ENCODE assay signal across 19 cellular contexts in genomic region chr7:47231081-47231480, GRCh38.
DNase-seq lines count a peak whose midpoint lies in the region; ATAC-seq, FAIRE-seq and TF ChIP-seq lines count a peak whose summit lies in the region.
"Had no signal": no experiment of that assay in that cellular context is flagged by ENCODE, and none has a peak within 500 bp of the region (broad histone marks: within the 10 kb centered on the region; RNA-seq: fewer than 3 reads in every experiment).

No MANE protein-coding gene starts in this region.

- H3K4me1 Mint-ChIP-seq in mesothelial cell of epicardium, result peaks cover 2% of the 10 kb centered on the region
- H3K4me1 Mint-ChIP-seq: CD4-positive, CD25-positive, alpha-beta regulatory T cell; CD8-positive, alpha-beta memory T cell; GM23338 had no signal

- no peaks in the 10 kb centered on the region for H3K4me1 ChIP-seq in upper lobe of right lung

- H3K4me3 ChIP-seq in AG10803 (ENCODE audit: low read length) (no peak overlapping the region), bronchial epithelial cell (ENCODE audit: low read depth, low read length) (no peak overlapping the region), upper lobe of right lung (no peak overlapping the region)
- H3K4me3 ChIP-seq: GM23338 had no signal

- peak; percentile 28 for ATAC-seq in upper lobe of right lung
- ATAC-seq in GM18498 (IDR thresholded peaks at IDR 0.05; ENCODE audit: unreplicated experiment), result no peak
- ATAC-seq in HG02970 (IDR thresholded peaks at IDR 0.05; ENCODE audit: low FRiP score, unreplicated experiment), result no peak
- ATAC-seq: GM23338 had no signal

- FAIRE-seq in bronchial epithelial cell (lab: Jason Lieb, UNC), result peak; percentile 66
- FAIRE-seq: D721Med, H54 had no signal

- H3K36me3 Mint-ChIP-seq in mesothelial cell of epicardium, result no peaks in the 10 kb centered on the region
- H3K36me3 Mint-ChIP-seq: CD4-positive, CD25-positive, alpha-beta regulatory T cell; CD8-positive, alpha-beta memory T cell had no signal

- H3K27me3 Mint-ChIP-seq in mesothelial cell of epicardium (ENCODE audit: low read depth), result no peaks in the 10 kb centered on the region
- H3K27me3 Mint-ChIP-seq: B cell had no signal

- H3K27me3 ChIP-seq in bronchial epithelial cell (ENCODE audit: control insufficient read depth, insufficient read depth, low read length), result peaks cover 1% of the 10 kb centered on the region
- no peaks in the 10 kb centered on the region for H3K27me3 ChIP-seq in upper lobe of right lung

- H3K9me3 ChIP-seq in upper lobe of right lung, result no peaks in the 10 kb centered on the region

- no peak overlapping the region for H3K27ac ChIP-seq in upper lobe of right lung
- H3K27ac ChIP-seq: KMS-11 had no signal

- no peak overlapping the region for H3K27ac Mint-ChIP-seq in mesothelial cell of epicardium
- H3K27ac Mint-ChIP-seq: B cell; CD4-positive, CD25-positive, alpha-beta regulatory T cell; CD8-positive, alpha-beta memory T cell; GM23338 had no signal

- H3K36me3 ChIP-seq in bronchial epithelial cell (ENCODE audit: control insufficient read depth, insufficient read depth, low read length) (no peaks in the 10 kb centered on the region), upper lobe of right lung (no peaks in the 10 kb centered on the region)

- H3K9me3 Mint-ChIP-seq in mesothelial cell of epicardium, result no peaks in the 10 kb centered on the region
- H3K9me3 Mint-ChIP-seq: GM23338 had no signal

- DNase-seq in AG10803 (ENCODE audit: low read depth), result peak; percentile 60
- peak; percentile 26 for DNase-seq in GM03348 (ENCODE audit: low spot score)
- DNase-seq in bronchial epithelial cell (ENCODE audit: low read depth), result no peak
- no peak for DNase-seq in upper lobe of right lung
- no peak for DNase-seq in mesothelial cell of epicardium (ENCODE audit: low spot score in 2 of 2, unreplicated experiment in 2 of 2)
- DNase-seq: 8988T; C1 segment of cervical spinal cord; CD4-positive, CD25-positive, alpha-beta regulatory T cell; CD8-positive, alpha-beta memory T cell; COR-L47; GDM1; HCEC 1CT had no signal

- no peak for TF ChIP-seq CTCF in AG10803 (conservative IDR thresholded peaks at IDR 0.05; ENCODE audit: low read length)
- TF ChIP-seq CTCF in bronchial epithelial cell (IDR thresholded peaks at IDR 0.05; ENCODE audit: insufficient read depth, low read length, severe bottlenecking), result no peak
- no peak for TF ChIP-seq CTCF in upper lobe of right lung (IDR thresholded peaks at IDR 0.05)
- TF ChIP-seq CTCF in mesothelial cell of epicardium (IDR thresholded peaks at IDR 0.05; ENCODE audit: unreplicated experiment), result no peak

- H3K4me3 Mint-ChIP-seq in mesothelial cell of epicardium, result no peak overlapping the region
- H3K4me3 Mint-ChIP-seq: B cell; CD4-positive, CD25-positive, alpha-beta regulatory T cell; CD8-positive, alpha-beta memory T cell; GM23338 had no signal

- intact Hi-C loops in upper lobe of right lung (cut with DNase I), result no loop called here

Comparison
In these comparisons a context has a peak if more than half of its experiments do, and no peak if none do; other contexts are left out.
1. DNase-seq: peak in AG10803 (single experiment) and GM03348 (single experiment); none in bronchial epithelial cell (single experiment), upper lobe of right lung (single experiment) and mesothelial cell of epicardium (0 of 2).